23 cellular contexts compared by ENCODE assay signal in the genomic region with DNA sequence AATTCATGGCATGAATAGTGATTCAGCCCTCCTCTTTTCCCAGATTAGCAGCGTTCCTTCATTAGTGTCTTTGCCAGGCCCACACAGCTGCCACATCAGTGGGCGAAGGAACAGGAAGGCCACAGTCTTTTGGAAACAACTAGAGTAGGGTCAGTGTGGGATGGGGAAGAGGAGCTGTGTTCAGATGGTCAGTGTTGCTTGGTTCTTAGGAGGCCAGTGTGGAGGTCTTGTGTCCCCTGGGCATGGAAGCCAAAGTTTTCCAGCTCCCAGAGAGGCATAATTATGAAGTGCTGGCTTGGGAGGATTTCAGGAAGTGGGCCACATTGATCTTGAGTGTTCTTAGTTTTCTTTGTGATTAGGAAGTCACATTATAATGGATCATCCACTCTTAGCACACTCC.
"Had no signal": no experiment of that assay in that cellular context is flagged by ENCODE, and none has a peak within 500 bp of the region (broad histone marks: within the 10 kb centered on the region; RNA-seq: fewer than 3 reads in every experiment).

No MANE protein-coding gene starts in this region.

- H3K27me3 ChIP-seq: spleen had no signal

- H3K4me1 ChIP-seq: lower lobe of right lung, spleen had no signal

- H3K27ac Mint-ChIP-seq: activated CD4-positive, alpha-beta memory T cell treated with anti-CD3 and anti-CD28 coated beads, Interleukin-2, amount 10 ng/mL, durations not matched to agents 7 days and 5 days; activated CD4-positive, alpha-beta T cell treated with anti-CD3 and anti-CD28 coated beads, Interleukin-2, amount 10 ng/mL, durations not matched to agents 24 days and 14 days; activated naive CD8-positive, alpha-beta T cell treated with anti-CD3 and anti-CD28 coated beads, Interleukin-2, amount 50 U/mL, for 24 hours; activated T-cell treated with anti-CD3 and anti-CD28 coated beads, Interleukin-2, amount 50 U/mL, for 72 hours; naive thymus-derived CD4-positive, alpha-beta T cell; T-helper 2 cell treated with Interferon-gamma antibody and Interleukin-4, amounts not matched to agents 5 μg/mL and 100 μg/mL, for 36 hours; type B pancreatic cell had no signal

- H3K9me3 ChIP-seq: lower lobe of right lung, spleen, thoracic aorta had no signal

- DNase-seq: activated CD4-positive, alpha-beta memory T cell treated with anti-CD3 and anti-CD28 coated beads, Interleukin-2, amount 10 ng/mL, durations not matched to agents 7 days and 5 days; activated CD4-positive, alpha-beta T cell treated with anti-CD3 and anti-CD28 coated beads, Interleukin-2, amount 10 ng/mL, durations not matched to agents 24 days and 14 days; activated effector memory CD4-positive, alpha-beta T cell treated with anti-CD3 and anti-CD28 coated beads, Interleukin-2, amount 50 U/mL, for 16 hours; activated naive CD4-positive, alpha-beta T cell treated with anti-CD3 and anti-CD28 coated beads, Interleukin-2, amount 50 U/mL, for 16 hours; activated naive CD8-positive, alpha-beta T cell treated with anti-CD3 and anti-CD28 coated beads, Interleukin-2, amount 50 U/mL, for 24 hours; activated T-cell treated with anti-CD3 and anti-CD28 coated beads, Interleukin-2, amount 50 U/mL, for 72 hours; aorta; foreskin melanocyte; lower lobe of right lung; naive thymus-derived CD4-positive, alpha-beta T cell; spleen; stimulated activated CD4-positive, alpha-beta T cell treated with anti-CD3 and anti-CD28 coated beads, Interleukin-4, amount 100 ng/mL, for 1 hour; stimulated activated naive CD4-positive, alpha-beta T cell had no signal

- ATAC-seq: activated CD4-positive, CD25-positive, alpha-beta regulatory T cell treated with anti-CD3 and anti-CD28 coated beads, Interleukin-2, amount 50 U/mL, for 24 hours; activated naive CD8-positive, alpha-beta T cell treated with anti-CD3 and anti-CD28 coated beads, Interleukin-2, amount 50 U/mL, for 24 hours; activated T-cell treated with anti-CD3 and anti-CD28 coated beads, Interleukin-2, amount 50 U/mL, for 72 hours; left lobe of liver; lower lobe of right lung; naive thymus-derived CD4-positive, alpha-beta T cell; sciatic nerve had no signal

- H3K27me3 Mint-ChIP-seq: activated CD4-positive, alpha-beta memory T cell treated with anti-CD3 and anti-CD28 coated beads, Interleukin-2, amount 10 ng/mL, durations not matched to agents 7 days and 5 days; activated CD4-positive, alpha-beta T cell treated with anti-CD3 and anti-CD28 coated beads, Interleukin-2, amount 10 ng/mL, durations not matched to agents 24 days and 14 days; central memory CD8-positive, alpha-beta T cell; type B pancreatic cell had no signal

- H3K27ac ChIP-seq: coronary artery, lower lobe of right lung, spleen, thoracic aorta, VCaP had no signal

- H3K4me3 Mint-ChIP-seq: activated CD4-positive, alpha-beta memory T cell treated with anti-CD3 and anti-CD28 coated beads, Interleukin-2, amount 10 ng/mL, durations not matched to agents 7 days and 5 days; activated CD4-positive, alpha-beta T cell treated with anti-CD3 and anti-CD28 coated beads, Interleukin-2, amount 10 ng/mL, durations not matched to agents 24 days and 14 days; activated naive CD8-positive, alpha-beta T cell treated with anti-CD3 and anti-CD28 coated beads, Interleukin-2, amount 50 U/mL, for 24 hours; activated T-cell treated with anti-CD3 and anti-CD28 coated beads, Interleukin-2, amount 50 U/mL, for 72 hours; central memory CD8-positive, alpha-beta T cell; naive thymus-derived CD4-positive, alpha-beta T cell; neural crest cell; T-helper 2 cell treated with Interferon-gamma antibody and Interleukin-4, amounts not matched to agents 5 μg/mL and 100 μg/mL, for 36 hours; type B pancreatic cell had no signal

- H3K9me3 Mint-ChIP-seq: activated CD4-positive, alpha-beta memory T cell treated with anti-CD3 and anti-CD28 coated beads, Interleukin-2, amount 10 ng/mL, durations not matched to agents 7 days and 5 days; activated CD4-positive, alpha-beta T cell treated with anti-CD3 and anti-CD28 coated beads, Interleukin-2, amount 10 ng/mL, durations not matched to agents 24 days and 14 days; activated naive CD8-positive, alpha-beta T cell treated with anti-CD3 and anti-CD28 coated beads, Interleukin-2, amount 50 U/mL, for 24 hours; activated T-cell treated with anti-CD3 and anti-CD28 coated beads, Interleukin-2, amount 50 U/mL, for 72 hours; neural crest cell; T-helper 2 cell treated with Interferon-gamma antibody and Interleukin-4, amounts not matched to agents 5 μg/mL and 100 μg/mL, for 36 hours had no signal

- H3K4me1 Mint-ChIP-seq: activated CD4-positive, alpha-beta memory T cell treated with anti-CD3 and anti-CD28 coated beads, Interleukin-2, amount 10 ng/mL, durations not matched to agents 7 days and 5 days; activated CD4-positive, alpha-beta T cell treated with anti-CD3 and anti-CD28 coated beads, Interleukin-2, amount 10 ng/mL, durations not matched to agents 24 days and 14 days; activated naive CD8-positive, alpha-beta T cell treated with anti-CD3 and anti-CD28 coated beads, Interleukin-2, amount 50 U/mL, for 24 hours; central memory CD8-positive, alpha-beta T cell; neural crest cell had no signal

- H3K36me3 Mint-ChIP-seq: naive thymus-derived CD4-positive, alpha-beta T cell; type B pancreatic cell had no signal

- H3K4me3 ChIP-seq: coronary artery, lower lobe of right lung, spleen, thoracic aorta had no signal

- H3K36me3 ChIP-seq: lower lobe of right lung, spleen, thoracic aorta had no signal
